In genomic region chr17:41624208-41625101, GRCh38 we compare ENCODE assay signal across 12 cellular contexts. TPM values are rescaled to one million over a fixed set of nuclear protein-coding genes. Genes with fewer than 3 reads are reported as not detected.
DNase-seq lines count a peak whose midpoint lies in the region; ATAC-seq and TF ChIP-seq lines count a peak whose summit lies in the region.
"Had no signal": no experiment of that assay in that cellular context is flagged by ENCODE, and none has a peak within 500 bp of the region (broad histone marks: within the 10 kb centered on the region; RNA-seq: fewer than 3 reads in every experiment).

Gene KRT17 (minus strand): TSS chr17:41624575. CDS start chr17:41624509, 66 bp downstream.

- H3K27ac Mint-ChIP-seq in stimulated activated naive CD8-positive, alpha-beta T cell treated with anti-CD3 and anti-CD28 coated beads, Interleukin-15, amount 100 ng/mL, for 72 hours: peak within 1 kb of the TSS; percentile 17 to 68
- H3K27ac Mint-ChIP-seq in brain: peak within 1 kb of the TSS in 1 of 5 experiments; percentile 31
- H3K27ac Mint-ChIP-seq: activated CD4-positive, alpha-beta T cell treated with anti-CD3 and anti-CD28 coated beads, Interleukin-2, amount 10 ng/mL, durations not matched to agents 24 days and 14 days had no signal

- no peaks in the 10 kb centered on the region for H3K4me1 Mint-ChIP-seq in stimulated activated naive CD8-positive, alpha-beta T cell treated with anti-CD3 and anti-CD28 coated beads, Interleukin-15, amount 100 ng/mL, for 72 hours
- peaks cover 37% of the 10 kb centered on the region for H3K4me1 Mint-ChIP-seq in brain
- H3K4me1 Mint-ChIP-seq: activated CD4-positive, alpha-beta T cell treated with anti-CD3 and anti-CD28 coated beads, Interleukin-2, amount 10 ng/mL, durations not matched to agents 24 days and 14 days had no signal

- no peak for TF ChIP-seq CTCF in brain (conservative IDR thresholded peaks at IDR 0.05)
- no peak for TF ChIP-seq CTCF in lung (IDR thresholded peaks at IDR 0.05; ENCODE audit: control extremely low read depth, extremely low read depth)
- no peak for TF ChIP-seq CTCF in GM13976 (IDR thresholded peaks at IDR 0.05; ENCODE audit: borderline replicate concordance, control extremely low read depth, extremely low read depth, insufficient read depth, missing control alignments)
- no peak for TF ChIP-seq CTCF in coronary artery (IDR thresholded peaks at IDR 0.05)

- no peak for DNase-seq in stimulated activated naive CD8-positive, alpha-beta T cell treated with anti-CD3 and anti-CD28 coated beads, Interleukin-15, amount 100 ng/mL, for 72 hours
- DNase-seq in stimulated activated naive CD8-positive, alpha-beta T cell treated with anti-CD3 and anti-CD28 coated beads, Interleukin-15, Interleukin-2, amounts not matched to agents 100 U/mL and 50 U/mL, for 24 hours: no peak
- no peak for DNase-seq in lung (ENCODE audit: low spot score)
- no peak for DNase-seq in GM13976 (ENCODE audit: low spot score)
- no peak for DNase-seq in coronary artery (ENCODE audit: low spot score)
- DNase-seq in effector memory CD4-positive, alpha-beta T cell: no peak
- DNase-seq: activated CD4-positive, alpha-beta T cell treated with anti-CD3 and anti-CD28 coated beads, Interleukin-2, amount 10 ng/mL, durations not matched to agents 24 days and 14 days; activated naive CD4-positive, alpha-beta T cell treated with anti-CD3 and anti-CD28 coated beads, Interleukin-2, amount 50 U/mL, for 16 hours; SHP77 had no signal

- no peaks in the 10 kb centered on the region for H3K27me3 Mint-ChIP-seq in stimulated activated naive CD8-positive, alpha-beta T cell treated with anti-CD3 and anti-CD28 coated beads, Interleukin-15, amount 100 ng/mL, for 72 hours
- H3K27me3 Mint-ChIP-seq in brain: peaks cover 5% of the 10 kb centered on the region
- H3K27me3 Mint-ChIP-seq: activated CD4-positive, alpha-beta T cell treated with anti-CD3 and anti-CD28 coated beads, Interleukin-2, amount 10 ng/mL, durations not matched to agents 24 days and 14 days had no signal

- in situ Hi-C loops in GM13976 (cut with MboI; ENCODE audit: low sequenced_read_pairs, unreplicated experiment): no loop called here

- no peaks in the 10 kb centered on the region for H3K27me3 ChIP-seq in lung (ENCODE audit: control insufficient read depth, insufficient read depth)
- H3K27me3 ChIP-seq in effector memory CD4-positive, alpha-beta T cell (replicated peaks; ENCODE audit: control insufficient read depth, insufficient read depth, low read length, poor library complexity, severe bottlenecking): no peaks in the 10 kb centered on the region

- no peak for ATAC-seq in stimulated activated naive CD8-positive, alpha-beta T cell treated with anti-CD3 and anti-CD28 coated beads, Interleukin-15, amount 100 ng/mL, for 72 hours
- ATAC-seq in stimulated activated naive CD8-positive, alpha-beta T cell treated with anti-CD3 and anti-CD28 coated beads, Interleukin-15, Interleukin-2, amounts not matched to agents 100 U/mL and 50 U/mL, for 24 hours: no peak
- ATAC-seq in lung (ENCODE audit: insufficient read depth, low FRiP score) (no peak), GM21723 (IDR thresholded peaks at IDR 0.05; ENCODE audit: unreplicated experiment) (no peak)

- no peaks in the 10 kb centered on the region for H3K4me1 ChIP-seq in lung (ENCODE audit: control insufficient read depth in 2 of 2, insufficient read depth in 2 of 2, low read length in 2 of 2)
- H3K4me1 ChIP-seq in effector memory CD4-positive, alpha-beta T cell (ENCODE audit: control insufficient read depth, insufficient read depth, low read length, poor library complexity, severe bottlenecking): no peaks in the 10 kb centered on the region

- no peak within 1 kb of the TSS for H3K27ac ChIP-seq in lung (ENCODE audit: low read depth in 1 of 2, low read length in 1 of 2)
- peak within 1 kb of the TSS in 1 of 2 donors; percentile 9 for H3K27ac ChIP-seq in coronary artery
- no peak within 1 kb of the TSS for H3K27ac ChIP-seq in effector memory CD4-positive, alpha-beta T cell (ENCODE audit: insufficient read depth, low read length, poor library complexity, severe bottlenecking)

- H3K9me3 ChIP-seq in lung (ENCODE audit: control insufficient read depth in 2 of 2, insufficient read depth in 1 of 2, low read length in 1 of 2): no peaks in the 10 kb centered on the region
- H3K9me3 ChIP-seq in effector memory CD4-positive, alpha-beta T cell (ENCODE audit: control insufficient read depth, low read length): no peaks in the 10 kb centered on the region

- H3K9me3 Mint-ChIP-seq in stimulated activated naive CD8-positive, alpha-beta T cell treated with anti-CD3 and anti-CD28 coated beads, Interleukin-15, amount 100 ng/mL, for 72 hours: no peaks in the 10 kb centered on the region
- no peaks in the 10 kb centered on the region for H3K9me3 Mint-ChIP-seq in brain
- H3K9me3 Mint-ChIP-seq: activated CD4-positive, alpha-beta T cell treated with anti-CD3 and anti-CD28 coated beads, Interleukin-2, amount 10 ng/mL, durations not matched to agents 24 days and 14 days had no signal

- H3K36me3 Mint-ChIP-seq in brain: no peaks in the 10 kb centered on the region

- H3K36me3 ChIP-seq in lung (ENCODE audit: control insufficient read depth in 2 of 2, insufficient read depth in 2 of 2, low read length in 2 of 2): no peaks in the 10 kb centered on the region
- no peaks in the 10 kb centered on the region for H3K36me3 ChIP-seq in effector memory CD4-positive, alpha-beta T cell (ENCODE audit: control insufficient read depth, insufficient read depth, low read length)

- H3K4me3 Mint-ChIP-seq in stimulated activated naive CD8-positive, alpha-beta T cell treated with anti-CD3 and anti-CD28 coated beads, Interleukin-15, amount 100 ng/mL, for 72 hours: no peak within 1 kb of the TSS
- no peak within 1 kb of the TSS for H3K4me3 Mint-ChIP-seq in brain
- H3K4me3 Mint-ChIP-seq: activated CD4-positive, alpha-beta T cell treated with anti-CD3 and anti-CD28 coated beads, Interleukin-2, amount 10 ng/mL, durations not matched to agents 24 days and 14 days had no signal

- no peak within 1 kb of the TSS for H3K4me3 ChIP-seq in lung
- H3K4me3 ChIP-seq in coronary artery: no peak within 1 kb of the TSS
- no peak within 1 kb of the TSS for H3K4me3 ChIP-seq in effector memory CD4-positive, alpha-beta T cell (ENCODE audit: insufficient read depth, low read depth, low read length, poor library complexity, severe bottlenecking)

- 48 to 62% methylated on average over 31 to 33 of the region's 33 CpGs for WGBS in lung, 2 donors

RNA-seq across cellular contexts. Expression of gene KRT17, which starts in this region (rescaled TPM):
- 16.0 TPM for polyA plus RNA-seq in brain (ENCODE audit: insufficient read depth, low read depth, low replicate concordance)
- 10 to 100 TPM; 39.8 to 45.4 TPM for total RNA-seq in lung
- 10 to 100 TPM; 27.3 to 47.2 TPM for polyA plus RNA-seq in lung
- total RNA-seq: activated CD4-positive, alpha-beta T cell treated with anti-CD3 and anti-CD28 coated beads, Interleukin-2, amount 10 ng/mL, durations not matched to agents 24 days and 14 days had no signal
- polyA plus RNA-seq: neural cell had no signal
